ENCODE assay signal across 36 cellular contexts in genomic region chr13:111020546-111020945, GRCh38.
"Had no signal": no experiment of that assay in that cellular context is flagged by ENCODE, and none has a peak within 500 bp of the region (broad histone marks: within the 10 kb centered on the region; RNA-seq: fewer than 3 reads in every experiment).

No MANE protein-coding gene starts in this region.

- H3K27ac Mint-ChIP-seq: activated B cell treated with CpG ODN at 0.5 μM for 24 hours; activated CD4-positive, alpha-beta memory T cell treated with anti-CD3 and anti-CD28 coated beads, Interleukin-2, amount 10 ng/mL, durations not matched to agents 7 days and 5 days; activated CD8-positive, alpha-beta memory T cell treated with anti-CD3 and anti-CD28 coated beads, Interleukin-2, amount 10 ng/mL, durations not matched to agents 7 days and 5 days; activated naive CD4-positive, alpha-beta T cell treated with anti-CD3 and anti-CD28 coated beads, Interleukin-2, amount 10 ng/mL, durations not matched to agents 7 days and 5 days; activated naive CD8-positive, alpha-beta T cell; activated naive CD8-positive, alpha-beta T cell treated with anti-CD3 and anti-CD28 coated beads, Interleukin-2, amount 50 U/mL, for 24 hours; brain; T-cell had no signal

- H3K36me3 ChIP-seq: SJCRH30 had no signal

- ATAC-seq: activated CD8-positive, alpha-beta memory T cell treated with anti-CD3 and anti-CD28 coated beads, Interleukin-2, amount 10 ng/mL, durations not matched to agents 7 days and 5 days; activated naive CD8-positive, alpha-beta T cell treated with anti-CD3 and anti-CD28 coated beads, Interleukin-2, amount 50 U/mL, for 24 hours; Right ventricle myocardium inferior; T-cell had no signal

- H3K4me2 ChIP-seq: SK-N-SH had no signal

- H3K9ac ChIP-seq: SK-N-SH had no signal

- H3K4me1 ChIP-seq: SJCRH30 had no signal

- H3K27me3 ChIP-seq: SJCRH30 had no signal

- H3K27ac ChIP-seq: RWPE1, SJCRH30, VCaP had no signal

- H3K36me3 Mint-ChIP-seq: activated naive CD4-positive, alpha-beta T cell treated with anti-CD3 and anti-CD28 coated beads, Interleukin-2, amount 10 ng/mL, durations not matched to agents 7 days and 5 days; brain had no signal

- H3K4me1 Mint-ChIP-seq: activated B cell treated with CpG ODN at 0.5 μM for 24 hours; activated naive CD4-positive, alpha-beta T cell treated with anti-CD3 and anti-CD28 coated beads, Interleukin-2, amount 10 ng/mL, durations not matched to agents 7 days and 5 days; activated naive CD8-positive, alpha-beta T cell treated with anti-CD3 and anti-CD28 coated beads, Interleukin-2, amount 50 U/mL, for 24 hours; brain had no signal

- H3K4me3 Mint-ChIP-seq: activated B cell treated with CpG ODN at 0.5 μM for 24 hours; activated CD4-positive, alpha-beta memory T cell treated with anti-CD3 and anti-CD28 coated beads, Interleukin-2, amount 10 ng/mL, durations not matched to agents 7 days and 5 days; activated CD8-positive, alpha-beta memory T cell treated with anti-CD3 and anti-CD28 coated beads, Interleukin-2, amount 10 ng/mL, durations not matched to agents 7 days and 5 days; activated naive CD4-positive, alpha-beta T cell treated with anti-CD3 and anti-CD28 coated beads, Interleukin-2, amount 10 ng/mL, durations not matched to agents 7 days and 5 days; activated naive CD8-positive, alpha-beta T cell; activated naive CD8-positive, alpha-beta T cell treated with anti-CD3 and anti-CD28 coated beads, Interleukin-2, amount 50 U/mL, for 24 hours; brain; T-cell had no signal

- H3K4me3 ChIP-seq: SJCRH30 had no signal

- H3K9me2 ChIP-seq: SK-N-SH had no signal

- DNase-seq: activated B cell treated with CpG ODN at 0.5 μM for 24 hours; activated CD4-positive, alpha-beta memory T cell treated with anti-CD3 and anti-CD28 coated beads, Interleukin-2, amount 10 ng/mL, durations not matched to agents 7 days and 5 days; activated CD4-positive, alpha-beta T cell treated with anti-CD3 and anti-CD28 coated beads for 48 hours; activated CD4-positive, CD25-positive, alpha-beta regulatory T cell treated with anti-CD3 and anti-CD28 coated beads, Interleukin-2, amount 50 U/mL, for 72 hours; activated CD8-positive, alpha-beta memory T cell treated with anti-CD3 and anti-CD28 coated beads for 24 hours; activated CD8-positive, alpha-beta memory T cell treated with anti-CD3 and anti-CD28 coated beads, Interleukin-2, amount 10 ng/mL, durations not matched to agents 7 days and 5 days; activated CD8-positive, alpha-beta memory T cell treated with anti-CD3 and anti-CD28 coated beads, Interleukin-2, amount 50 U/mL, for 48 hours; activated effector memory CD4-positive, alpha-beta T cell treated with Interleukin-2 at 50 U/mL for 16 hours; activated naive CD4-positive, alpha-beta T cell treated with anti-CD3 and anti-CD28 coated beads, Interleukin-2, amount 10 ng/mL, durations not matched to agents 7 days and 5 days; activated naive CD8-positive, alpha-beta T cell treated with anti-CD3 and anti-CD28 coated beads, Interleukin-2, amount 50 U/mL, for 24 hours; activated T-cell treated with anti-CD3 and anti-CD28 coated beads, Interleukin-2, amount 50 U/mL, for 48 hours; anterior cingulate cortex; caudate nucleus; cerebellar nuclear complex; Kasumi-1; KG1; MM.1S; MV-4-11; NCI-H1092; NCI-H1436 treated with DMSO at 0.1 percent for 48 hours; NCI-H1694 treated with DMSO at 0.1 percent for 48 hours; NCI-H2029; NCI-H2171; NCI-H2227 treated with DMSO at 0.1 percent for 48 hours; NCI-H446 treated with DMSO at 0.1 percent for 48 hours; NCI-H524; SJCRH30; SK-N-SH; T-cell; T-helper 2 cell; T-helper 9 cell had no signal
